Comparison of ENCODE assay signal across 8 cellular contexts in genomic region chr18:8706545-8706980, GRCh38. TPM values are rescaled to one million over a fixed set of nuclear protein-coding genes. Genes with fewer than 3 reads are reported as not detected.
DNase-seq lines count a peak whose midpoint lies in the region; ATAC-seq, FAIRE-seq and TF ChIP-seq lines count a peak whose summit lies in the region.

No MANE protein-coding gene starts in this region.

- POLR2A ChIA-PET in HEK293 (lab: Yijun Ruan, JAX) = interaction anchor here (1.0 to 1.6 kb wide), 3 partner anchors 22 to 97 kb away, joined by 3 to 6 read pairs (median 4); partner anchors contain the start of gene RAB12

- DNase-seq in AG10803 (ENCODE audit: low read depth) (no peak), kidney (no peak), suprapubic skin (ENCODE audit: low spot score in 2 of 2) (no peak), HT-29 (ENCODE audit: low spot score) (no peak), hippocampal formation (lab: John Stamatoyannopoulos, UW) (no peak)

- CTCF ChIA-PET in HEK293 (lab: Yijun Ruan, JAX) = interaction anchor here (0.6 to 2.7 kb wide), 6 partner anchors 14 to 1328 kb away, joined by 3 to 17 read pairs (median 5); no protein-coding TSS in a partner anchor

- no peak for FAIRE-seq in kidney (lab: Jason Lieb, UNC)

- intact Hi-C loops in kidney (cut with DNase I) = no loop called here

- H3K27ac Mint-ChIP-seq in activated naive CD4-positive, alpha-beta T cell treated with anti-CD3 and anti-CD28 coated beads, Interleukin-2, amount 50 U/mL, for 24 hours = no peak overlapping the region

- H3K4me3 ChIP-seq in AG10803 (ENCODE audit: low read length) (peak overlapping the region; percentile 67), HEK293 (ENCODE audit: low read depth, low read length) (peak overlapping the region; percentile 43), kidney (ENCODE audit: low read length in 2 of 2) (peak overlapping the region; percentile 47 to 52), suprapubic skin (peak overlapping the region; percentile 60)

- no peaks in the 10 kb centered on the region for H3K36me3 ChIP-seq in HEK293 (ENCODE audit: control insufficient read depth in 2 of 2, insufficient read depth in 1 of 2, low read length in 2 of 2)
- no peaks in the 10 kb centered on the region for H3K36me3 ChIP-seq in kidney (ENCODE audit: control insufficient read depth in 1 of 2, insufficient read depth in 2 of 2, low read length in 2 of 2)
- no peaks in the 10 kb centered on the region for H3K36me3 ChIP-seq in suprapubic skin

- H3K36me3 Mint-ChIP-seq in activated naive CD4-positive, alpha-beta T cell treated with anti-CD3 and anti-CD28 coated beads, Interleukin-2, amount 50 U/mL, for 24 hours = peaks cover 1% of the 10 kb centered on the region

- H3K9me3 Mint-ChIP-seq in activated naive CD4-positive, alpha-beta T cell treated with anti-CD3 and anti-CD28 coated beads, Interleukin-2, amount 50 U/mL, for 24 hours = no peaks in the 10 kb centered on the region

- WGBS in suprapubic skin = 2% methylated on average over 8 of the region's 38 CpGs

- peaks cover 16% of the 10 kb centered on the region for H3K4me1 Mint-ChIP-seq in activated naive CD4-positive, alpha-beta T cell treated with anti-CD3 and anti-CD28 coated beads, Interleukin-2, amount 50 U/mL, for 24 hours

- H3K4me1 ChIP-seq in HEK293 (ENCODE audit: control insufficient read depth, insufficient read depth, low read length) = peaks cover 5% of the 10 kb centered on the region
- peaks cover 11 to 15% of the 10 kb centered on the region in 2 donors for H3K4me1 ChIP-seq in kidney (ENCODE audit: control insufficient read depth in 1 of 2, insufficient read depth in 1 of 2, low read depth in 1 of 2, low read length in 2 of 2)
- H3K4me1 ChIP-seq in suprapubic skin = peaks cover 29% of the 10 kb centered on the region

- no peak for ATAC-seq in GM18870 (IDR thresholded peaks at IDR 0.05; ENCODE audit: unreplicated experiment)

- H3K9ac ChIP-seq in kidney (ENCODE audit: low read length in 2 of 2) = peak overlapping the region; percentile 4 to 34

- no peaks in the 10 kb centered on the region for H3K9me3 ChIP-seq in HEK293 (ENCODE audit: control insufficient read depth, insufficient read depth, low read depth, low read length)
- no peaks in the 10 kb centered on the region for H3K9me3 ChIP-seq in kidney (ENCODE audit: control insufficient read depth in 1 of 2, low read length in 2 of 2)
- no peaks in the 10 kb centered on the region for H3K9me3 ChIP-seq in suprapubic skin

- peak overlapping the region; percentile 92 for H3K4me3 Mint-ChIP-seq in activated naive CD4-positive, alpha-beta T cell treated with anti-CD3 and anti-CD28 coated beads, Interleukin-2, amount 50 U/mL, for 24 hours

- peaks cover 9% of the 10 kb centered on the region for H3K27me3 ChIP-seq in suprapubic skin

- H3K27me3 Mint-ChIP-seq in activated naive CD4-positive, alpha-beta T cell treated with anti-CD3 and anti-CD28 coated beads, Interleukin-2, amount 50 U/mL, for 24 hours = peaks cover 33% of the 10 kb centered on the region

- H3K27ac ChIP-seq in HEK293 (ENCODE audit: extremely low read depth, low read depth, low read length) (peak overlapping the region; percentile 69; the same call in 1 of the 2 replicates), kidney (ENCODE audit: low read depth in 2 of 2, low read length in 2 of 2) (no peak overlapping the region), suprapubic skin (peak overlapping the region; percentile 76)

- TF ChIP-seq POLR2A in suprapubic skin (IDR thresholded peaks at IDR 0.05) = no peak

- TF ChIP-seq CTCF in AG10803 (conservative IDR thresholded peaks at IDR 0.05; ENCODE audit: low read length) (no peak), HEK293 (tag by site-specific recombination; IDR thresholded peaks at IDR 0.05) (no peak), kidney (IDR thresholded peaks at IDR 0.05; ENCODE audit: borderline replicate concordance, extremely low read depth, insufficient read depth) (no peak), suprapubic skin (IDR thresholded peaks at IDR 0.05) (no peak)

- TF ChIP-seq EP300 in suprapubic skin (IDR thresholded peaks at IDR 0.05) = no peak

TF ChIP-seq in HEK293, 187 proteins besides CTCF, POLR2A, EP300 and RAD21:
- TF ChIP-seq ZFP37 (tag by site-specific recombination; IDR thresholded peaks at IDR 0.05) (0 out of 2 replicates have a peak, but pooled peaks have one; percentile 6), ZNF335 (tag by site-specific recombination; conservative IDR thresholded peaks at IDR 0.05) (peak; percentile 84), GLIS2 (tag by site-specific recombination; IDR thresholded peaks at IDR 0.05) (peak; percentile 64; the same call in 1 of the 2 replicates), ZNF394 (tag by site-specific recombination; IDR thresholded peaks at IDR 0.05; ENCODE audit: borderline replicate concordance) (peak; percentile 63; the same call in 1 of the 2 replicates), ZBTB26 (tag by site-specific recombination; optimal IDR thresholded peaks at IDR 0.05) (peak; percentile 64), SCRT1 (tag by site-specific recombination; IDR thresholded peaks at IDR 0.05; ENCODE audit: borderline replicate concordance) (peak; percentile 84; the same call in 1 of the 2 replicates), ZBTB10 (tag by site-specific recombination; IDR thresholded peaks at IDR 0.05) (0 out of 2 replicates have a peak, but pooled peaks have one; percentile 36), ZNF501 (tag by site-specific recombination; IDR thresholded peaks at IDR 0.05) (no peak), ZNF112 (tag by site-specific recombination; IDR thresholded peaks at IDR 0.05) (no peak), ZNF350 (tag by site-specific recombination; IDR thresholded peaks at IDR 0.05) (no peak)

RNA-seq across cellular contexts. Expression of gene MTCL1, which starts 1.2 kb away (rescaled TPM):
- total RNA-seq in kidney (15.3 TPM), suprapubic skin (1 to 10 TPM; 7.0 to 9.4 (median 8.1) TPM)
- 2.5 TPM for polyA plus RNA-seq in kidney (ENCODE audit: insufficient read depth, low read depth, low replicate concordance)
- 21.1 and 22.2 TPM in 2 replicates for total RNA-seq in HT-29 (2014; rRNA removed; shearing (Covaris generic))

Comparison
In these comparisons a context has a peak if more than half of its experiments do, and no peak if none do; other contexts are left out.
1. H3K27ac ChIP-seq: peak in HEK293 (single experiment) and suprapubic skin (single experiment); none in kidney (0 of 2).
2. Peak in every context shown above with its lines, with median percentiles within 50 percentile points of each other: H3K4me3 ChIP-seq.